3 cellular contexts compared by ENCODE assay signal in genomic region chr6:143294265-143294664, GRCh38.
TF ChIP-seq lines count a peak whose summit lies in the region.

No MANE protein-coding gene starts in this region.

TF ChIP-seq in HepG2, 621 proteins besides CTCF, POLR2A, EP300 and RAD21:
- TF ChIP-seq ARID5B (CRISPR knock-in tag; IDR thresholded peaks at IDR 0.05): no peak
- TF ChIP-seq ZNF629 (CRISPR knock-in tag; conservative IDR thresholded peaks at IDR 0.05): peak; percentile 81
- TF ChIP-seq SMARCC2 (IDR thresholded peaks at IDR 0.05): no peak
- no peak for TF ChIP-seq DZIP1 (CRISPR knock-in tag; IDR thresholded peaks at IDR 0.05)

TF ChIP-seq in K562, 482 proteins besides CTCF, POLR2A, EP300 and RAD21:
- TF ChIP-seq RBM25 (IDR thresholded peaks at IDR 0.05; ENCODE audit: low read depth, low read length, severe bottlenecking) (peak; percentile 57), EHMT2 (IDR thresholded peaks at IDR 0.05) (no peak)

TF ChIP-seq in H1, 55 proteins besides CTCF, POLR2A, EP300 and RAD21:
- TF ChIP-seq CHD7 (IDR thresholded peaks at IDR 0.05; ENCODE audit: insufficient replicate concordance, low read length): no peak
- no peak for TF ChIP-seq JUN (IDR thresholded peaks at IDR 0.05; ENCODE audit: low read depth, low read length)
- TF ChIP-seq SP4 (IDR thresholded peaks at IDR 0.05; ENCODE audit: low read length): no peak
- no peak for TF ChIP-seq YY1 (IDR thresholded peaks at IDR 0.05; ENCODE audit: low read depth, low read length)
- no peak for TF ChIP-seq RNF2 (IDR thresholded peaks at IDR 0.05; ENCODE audit: borderline replicate concordance, low read depth, low read length, missing control alignments, poor library complexity, severe bottlenecking)
- no peak for TF ChIP-seq SIX5 (IDR thresholded peaks at IDR 0.05; ENCODE audit: low read depth, low read length)
- no peak for TF ChIP-seq CEBPB (IDR thresholded peaks at IDR 0.05; ENCODE audit: low read depth, low read length)
- no peak for TF ChIP-seq MAX (IDR thresholded peaks at IDR 0.05)
- TF ChIP-seq GTF2F1 (IDR thresholded peaks at IDR 0.05; ENCODE audit: borderline replicate concordance, low read depth, low read length): no peak
- no peak for TF ChIP-seq KDM4A (IDR thresholded peaks at IDR 0.05; ENCODE audit: low read depth, low read length, severe bottlenecking)
- TF ChIP-seq SAP30 (IDR thresholded peaks at IDR 0.05; ENCODE audit: insufficient read depth, insufficient replicate concordance, low read length): no peak
- no peak for TF ChIP-seq ATF2 (IDR thresholded peaks at IDR 0.05; ENCODE audit: low read length)
- TF ChIP-seq SIRT6 (IDR thresholded peaks at IDR 0.05; ENCODE audit: low read length): no peak
- TF ChIP-seq SRF (IDR thresholded peaks at IDR 0.05; ENCODE audit: low read depth, low read length): no peak
- TF ChIP-seq CTBP2 (IDR thresholded peaks at IDR 0.05; ENCODE audit: borderline replicate concordance, insufficient read depth, insufficient read length, low read length): no peak
